1 cellular context compared by ENCODE assay signal in genomic region chr19:38384209-38385027, GRCh38.
TF ChIP-seq lines count a peak whose summit lies in the region.

No MANE protein-coding gene starts in this region.

TF ChIP-seq in HCT116, 20 proteins besides CTCF, POLR2A, EP300 and RAD21 (continued from another document):
- TF ChIP-seq SP1 (IDR thresholded peaks at IDR 0.05; ENCODE audit: low read depth) (no peak), EGR1 (IDR thresholded peaks at IDR 0.05; ENCODE audit: low read depth) (no peak), ZNF274 (IDR thresholded peaks at IDR 0.05; ENCODE audit: low read depth, low read length) (no peak), JUND (IDR thresholded peaks at IDR 0.05) (no peak), CEBPB (IDR thresholded peaks at IDR 0.05; ENCODE audit: low read depth) (no peak), EZH2phosphoT487 (IDR thresholded peaks at IDR 0.05; ENCODE audit: borderline replicate concordance) (no peak), TCF7L2 (IDR thresholded peaks at IDR 0.05; ENCODE audit: borderline replicate concordance, extremely low read depth, insufficient read depth, insufficient read length) (no peak), EZH2 (IDR thresholded peaks at IDR 0.05) (no peak), YY1 (IDR thresholded peaks at IDR 0.05; ENCODE audit: extremely low read depth, insufficient replicate concordance, low read depth, low read length) (no peak), POLR2AphosphoS5 (IDR thresholded peaks at IDR 0.05; ENCODE audit: low read depth, low read length) (no peak)
- TF ChIP-seq, protein P1, sequence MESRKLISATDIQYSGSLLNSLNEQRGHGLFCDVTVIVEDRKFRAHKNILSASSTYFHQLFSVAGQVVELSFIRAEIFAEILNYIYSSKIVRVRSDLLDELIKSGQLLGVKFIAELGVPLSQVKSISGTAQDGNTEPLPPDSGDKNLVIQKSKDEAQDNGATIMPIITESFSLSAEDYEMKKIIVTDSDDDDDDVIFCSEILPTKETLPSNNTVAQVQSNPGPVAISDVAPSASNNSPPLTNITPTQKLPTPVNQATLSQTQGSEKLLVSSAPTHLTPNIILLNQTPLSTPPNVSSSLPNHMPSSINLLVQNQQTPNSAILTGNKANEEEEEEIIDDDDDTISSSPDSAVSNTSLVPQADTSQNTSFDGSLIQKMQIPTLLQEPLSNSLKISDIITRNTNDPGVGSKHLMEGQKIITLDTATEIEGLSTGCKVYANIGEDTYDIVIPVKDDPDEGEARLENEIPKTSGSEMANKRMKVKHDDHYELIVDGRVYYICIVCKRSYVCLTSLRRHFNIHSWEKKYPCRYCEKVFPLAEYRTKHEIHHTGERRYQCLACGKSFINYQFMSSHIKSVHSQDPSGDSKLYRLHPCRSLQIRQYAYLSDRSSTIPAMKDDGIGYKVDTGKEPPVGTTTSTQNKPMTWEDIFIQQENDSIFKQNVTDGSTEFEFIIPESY (IDR thresholded peaks at IDR 0.05; ENCODE audit: extremely low read depth, insufficient replicate concordance, low read length) = no peak
